1 cellular context compared by ENCODE assay signal in the genomic region with DNA sequence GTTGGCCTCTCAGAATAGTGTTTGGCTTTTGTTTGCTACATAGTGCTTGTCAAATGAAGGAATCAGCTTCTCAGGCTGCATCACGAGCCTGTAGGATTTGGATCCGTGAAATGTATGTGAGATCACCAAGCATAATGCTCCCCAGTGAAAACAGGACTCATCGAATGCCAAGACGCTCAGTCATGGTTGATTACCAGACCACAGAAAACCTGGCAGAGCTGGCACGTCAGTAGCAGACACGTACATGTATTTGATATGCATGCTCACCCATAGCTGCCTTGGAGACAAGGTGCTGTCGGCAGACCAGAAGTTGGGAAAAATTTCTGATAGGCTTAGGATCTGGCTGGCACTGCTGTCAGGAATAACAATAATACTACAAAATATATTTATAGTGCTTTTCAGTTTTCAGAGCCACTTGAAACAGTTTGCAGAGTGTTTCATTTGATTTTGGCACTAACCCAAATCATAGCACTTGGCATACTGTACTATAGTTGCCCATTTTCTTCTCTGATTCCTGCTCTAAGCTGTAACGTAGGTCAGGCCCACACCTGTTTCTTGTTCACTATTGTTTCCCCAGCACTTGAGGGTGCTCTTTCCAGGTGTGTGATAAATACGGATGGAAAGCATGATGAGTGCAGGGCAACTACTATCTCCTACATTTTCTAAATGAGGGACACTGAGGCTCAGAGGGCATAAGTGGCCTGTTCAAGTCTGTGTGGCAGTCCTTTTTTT.
A peak's percentile ranks its signal among the peaks of the same experiment; 100 is the strongest.
TF ChIP-seq lines count a peak whose summit lies in the region.

No MANE protein-coding gene starts in this region.

TF ChIP-seq in SK-N-SH, 30 proteins besides CTCF, POLR2A, EP300 and RAD21 (continued from another document):
- TF ChIP-seq, protein P1, sequence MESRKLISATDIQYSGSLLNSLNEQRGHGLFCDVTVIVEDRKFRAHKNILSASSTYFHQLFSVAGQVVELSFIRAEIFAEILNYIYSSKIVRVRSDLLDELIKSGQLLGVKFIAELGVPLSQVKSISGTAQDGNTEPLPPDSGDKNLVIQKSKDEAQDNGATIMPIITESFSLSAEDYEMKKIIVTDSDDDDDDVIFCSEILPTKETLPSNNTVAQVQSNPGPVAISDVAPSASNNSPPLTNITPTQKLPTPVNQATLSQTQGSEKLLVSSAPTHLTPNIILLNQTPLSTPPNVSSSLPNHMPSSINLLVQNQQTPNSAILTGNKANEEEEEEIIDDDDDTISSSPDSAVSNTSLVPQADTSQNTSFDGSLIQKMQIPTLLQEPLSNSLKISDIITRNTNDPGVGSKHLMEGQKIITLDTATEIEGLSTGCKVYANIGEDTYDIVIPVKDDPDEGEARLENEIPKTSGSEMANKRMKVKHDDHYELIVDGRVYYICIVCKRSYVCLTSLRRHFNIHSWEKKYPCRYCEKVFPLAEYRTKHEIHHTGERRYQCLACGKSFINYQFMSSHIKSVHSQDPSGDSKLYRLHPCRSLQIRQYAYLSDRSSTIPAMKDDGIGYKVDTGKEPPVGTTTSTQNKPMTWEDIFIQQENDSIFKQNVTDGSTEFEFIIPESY (IDR thresholded peaks at IDR 0.05; ENCODE audit: borderline replicate concordance, low read depth) = no peak
- TF ChIP-seq, protein P2, sequence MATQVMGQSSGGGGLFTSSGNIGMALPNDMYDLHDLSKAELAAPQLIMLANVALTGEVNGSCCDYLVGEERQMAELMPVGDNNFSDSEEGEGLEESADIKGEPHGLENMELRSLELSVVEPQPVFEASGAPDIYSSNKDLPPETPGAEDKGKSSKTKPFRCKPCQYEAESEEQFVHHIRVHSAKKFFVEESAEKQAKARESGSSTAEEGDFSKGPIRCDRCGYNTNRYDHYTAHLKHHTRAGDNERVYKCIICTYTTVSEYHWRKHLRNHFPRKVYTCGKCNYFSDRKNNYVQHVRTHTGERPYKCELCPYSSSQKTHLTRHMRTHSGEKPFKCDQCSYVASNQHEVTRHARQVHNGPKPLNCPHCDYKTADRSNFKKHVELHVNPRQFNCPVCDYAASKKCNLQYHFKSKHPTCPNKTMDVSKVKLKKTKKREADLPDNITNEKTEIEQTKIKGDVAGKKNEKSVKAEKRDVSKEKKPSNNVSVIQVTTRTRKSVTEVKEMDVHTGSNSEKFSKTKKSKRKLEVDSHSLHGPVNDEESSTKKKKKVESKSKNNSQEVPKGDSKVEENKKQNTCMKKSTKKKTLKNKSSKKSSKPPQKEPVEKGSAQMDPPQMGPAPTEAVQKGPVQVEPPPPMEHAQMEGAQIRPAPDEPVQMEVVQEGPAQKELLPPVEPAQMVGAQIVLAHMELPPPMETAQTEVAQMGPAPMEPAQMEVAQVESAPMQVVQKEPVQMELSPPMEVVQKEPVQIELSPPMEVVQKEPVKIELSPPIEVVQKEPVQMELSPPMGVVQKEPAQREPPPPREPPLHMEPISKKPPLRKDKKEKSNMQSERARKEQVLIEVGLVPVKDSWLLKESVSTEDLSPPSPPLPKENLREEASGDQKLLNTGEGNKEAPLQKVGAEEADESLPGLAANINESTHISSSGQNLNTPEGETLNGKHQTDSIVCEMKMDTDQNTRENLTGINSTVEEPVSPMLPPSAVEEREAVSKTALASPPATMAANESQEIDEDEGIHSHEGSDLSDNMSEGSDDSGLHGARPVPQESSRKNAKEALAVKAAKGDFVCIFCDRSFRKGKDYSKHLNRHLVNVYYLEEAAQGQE (IDR thresholded peaks at IDR 0.05; ENCODE audit: low read depth, low read length) = no peak
- TF ChIP-seq RFX5 (IDR thresholded peaks at IDR 0.05; ENCODE audit: low read length) (peak; percentile 37; the same call in 1 of the 2 replicates), GATA2 (CRISPR knock-in tag; IDR thresholded peaks at IDR 0.05) (no peak), NRF1 (IDR thresholded peaks at IDR 0.05; ENCODE audit: low read depth, low read length) (no peak), ELF1 (IDR thresholded peaks at IDR 0.05) (no peak), FOSL2 (IDR thresholded peaks at IDR 0.05; ENCODE audit: borderline replicate concordance, low read depth) (peak; percentile 95), YY1 (IDR thresholded peaks at IDR 0.05; ENCODE audit: low read depth) (no peak), NFIC (IDR thresholded peaks at IDR 0.05; ENCODE audit: borderline replicate concordance) (peak; percentile 93)
